In the genomic region with DNA sequence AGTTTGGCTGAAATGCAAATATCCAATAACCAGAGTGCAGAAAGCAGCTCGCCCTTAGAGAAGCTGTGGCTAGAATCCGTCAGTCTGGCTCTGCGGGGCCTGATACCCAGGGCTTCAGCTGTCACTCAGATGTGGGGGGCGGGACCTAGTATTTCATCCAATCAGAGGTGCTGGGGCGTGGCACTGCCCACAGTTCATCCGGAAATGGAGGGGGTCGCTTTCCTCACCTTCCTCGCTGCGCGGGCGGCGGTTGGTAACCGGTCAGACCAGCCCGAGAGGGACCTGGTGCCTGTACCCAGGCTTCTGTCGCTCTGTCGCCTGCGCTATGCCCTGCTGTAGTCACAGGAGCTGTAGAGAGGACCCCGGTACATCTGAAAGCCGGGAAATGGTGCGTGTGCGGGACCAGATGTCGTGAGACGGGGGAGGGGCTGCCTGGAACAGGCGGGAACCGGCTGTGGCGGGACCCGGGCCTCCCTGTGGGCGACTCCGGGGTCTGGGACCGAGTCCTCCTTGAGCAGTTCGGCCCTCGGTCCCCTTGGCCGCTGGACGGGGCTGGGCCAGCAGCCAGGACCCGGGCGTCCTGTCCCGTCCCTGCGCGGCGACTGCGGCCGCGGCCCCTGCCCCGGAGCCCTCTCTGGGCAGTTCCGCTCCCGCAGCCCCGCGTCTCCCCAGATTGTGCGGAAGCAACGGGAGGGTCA, we compare ENCODE assay signal across 1 cellular context.
A peak's percentile ranks its signal among the peaks of the same experiment; 100 is the strongest.
TF ChIP-seq lines count a peak whose summit lies in the region.

A gene (plus strand): TSS at position 222 of the 698 bp plus-strand sequence. CDS start 104 bp downstream, at position 326.

TF ChIP-seq in HepG2, 621 proteins besides CTCF, POLR2A, EP300 and RAD21 (continued from another document and continues in another):
- TF ChIP-seq, protein P1, sequence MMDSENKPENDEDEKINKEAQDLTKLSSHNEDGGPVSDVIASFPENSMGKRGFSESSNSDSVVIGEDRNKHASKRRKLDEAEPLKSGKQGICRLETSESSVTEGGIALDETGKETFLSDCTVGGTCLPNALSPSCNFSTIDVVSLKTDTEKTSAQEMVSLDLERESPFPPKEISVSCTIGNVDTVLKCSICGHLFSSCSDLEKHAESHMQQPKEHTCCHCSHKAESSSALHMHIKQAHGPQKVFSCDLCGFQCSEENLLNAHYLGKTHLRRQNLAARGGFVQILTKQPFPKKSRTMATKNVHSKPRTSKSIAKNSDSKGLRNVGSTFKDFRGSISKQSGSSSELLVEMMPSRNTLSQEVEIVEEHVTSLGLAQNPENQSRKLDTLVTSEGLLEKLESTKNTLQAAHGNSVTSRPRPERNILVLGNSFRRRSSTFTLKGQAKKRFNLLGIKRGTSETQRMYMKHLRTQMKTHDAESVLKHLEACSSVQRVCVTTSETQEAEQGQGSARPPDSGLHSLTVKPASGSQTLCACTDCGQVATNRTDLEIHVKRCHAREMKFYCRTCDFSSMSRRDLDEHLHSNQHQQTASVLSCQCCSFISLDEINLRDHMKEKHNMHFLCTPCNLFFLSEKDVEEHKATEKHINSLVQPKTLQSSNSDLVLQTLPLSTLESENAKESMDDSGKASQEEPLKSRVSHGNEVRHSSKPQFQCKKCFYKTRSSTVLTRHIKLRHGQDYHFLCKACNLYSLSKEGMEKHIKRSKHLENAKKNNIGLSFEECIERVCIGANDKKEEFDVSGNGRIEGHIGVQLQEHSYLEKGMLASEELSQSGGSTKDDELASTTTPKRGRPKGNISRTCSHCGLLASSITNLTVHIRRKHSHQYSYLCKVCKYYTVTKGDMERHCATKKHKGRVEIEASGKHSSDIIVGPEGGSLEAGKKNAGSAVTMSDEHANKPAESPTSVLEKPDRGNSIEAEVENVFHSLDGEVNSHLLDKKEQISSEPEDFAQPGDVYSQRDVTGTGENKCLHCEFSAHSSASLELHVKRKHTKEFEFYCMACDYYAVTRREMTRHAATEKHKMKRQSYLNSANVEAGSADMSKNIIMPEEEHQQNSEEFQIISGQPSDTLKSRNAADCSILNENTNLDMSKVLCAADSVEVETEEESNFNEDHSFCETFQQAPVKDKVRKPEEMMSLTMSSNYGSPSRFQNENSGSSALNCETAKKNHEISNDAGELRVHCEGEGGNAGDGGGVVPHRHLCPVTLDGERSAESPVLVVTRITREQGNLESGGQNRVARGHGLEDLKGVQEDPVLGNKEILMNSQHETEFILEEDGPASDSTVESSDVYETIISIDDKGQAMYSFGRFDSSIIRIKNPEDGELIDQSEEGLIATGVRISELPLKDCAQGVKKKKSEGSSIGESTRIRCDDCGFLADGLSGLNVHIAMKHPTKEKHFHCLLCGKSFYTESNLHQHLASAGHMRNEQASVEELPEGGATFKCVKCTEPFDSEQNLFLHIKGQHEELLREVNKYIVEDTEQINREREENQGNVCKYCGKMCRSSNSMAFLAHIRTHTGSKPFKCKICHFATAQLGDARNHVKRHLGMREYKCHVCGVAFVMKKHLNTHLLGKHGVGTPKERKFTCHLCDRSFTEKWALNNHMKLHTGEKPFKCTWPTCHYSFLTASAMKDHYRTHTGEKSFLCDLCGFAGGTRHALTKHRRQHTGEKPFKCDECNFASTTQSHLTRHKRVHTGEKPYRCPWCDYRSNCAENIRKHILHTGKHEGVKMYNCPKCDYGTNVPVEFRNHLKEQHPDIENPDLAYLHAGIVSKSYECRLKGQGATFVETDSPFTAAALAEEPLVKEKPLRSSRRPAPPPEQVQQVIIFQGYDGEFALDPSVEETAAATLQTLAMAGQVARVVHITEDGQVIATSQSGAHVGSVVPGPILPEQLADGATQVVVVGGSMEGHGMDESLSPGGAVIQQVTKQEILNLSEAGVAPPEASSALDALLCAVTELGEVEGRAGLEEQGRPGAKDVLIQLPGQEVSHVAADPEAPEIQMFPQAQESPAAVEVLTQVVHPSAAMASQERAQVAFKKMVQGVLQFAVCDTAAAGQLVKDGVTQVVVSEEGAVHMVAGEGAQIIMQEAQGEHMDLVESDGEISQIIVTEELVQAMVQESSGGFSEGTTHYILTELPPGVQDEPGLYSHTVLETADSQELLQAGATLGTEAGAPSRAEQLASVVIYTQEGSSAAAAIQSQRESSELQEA (CRISPR knock-in tag; IDR thresholded peaks at IDR 0.05; ENCODE audit: not compliant biosample characterization), result no peak
- TF ChIP-seq KLF13 (CRISPR knock-in tag; IDR thresholded peaks at IDR 0.05), result 0 out of 2 replicates have a peak, but pooled peaks have one; percentile 20
- no peak; the same call in 1 of the 2 replicates for TF ChIP-seq ARNTL (CRISPR knock-in tag; IDR thresholded peaks at IDR 0.05)
- TF ChIP-seq ZNF263 (CRISPR knock-in tag; IDR thresholded peaks at IDR 0.05), result no peak
- TF ChIP-seq ETV5 (CRISPR knock-in tag; IDR thresholded peaks at IDR 0.05; ENCODE audit: borderline replicate concordance), result peak; percentile 78; the same call in 1 of the 2 replicates
- TF ChIP-seq POLR2G (IDR thresholded peaks at IDR 0.05; ENCODE audit: low read depth, low read length), result peak; percentile 96
- TF ChIP-seq BHLHE40 (IDR thresholded peaks at IDR 0.05; ENCODE audit: low read length), result no peak
- TF ChIP-seq, protein P2, sequence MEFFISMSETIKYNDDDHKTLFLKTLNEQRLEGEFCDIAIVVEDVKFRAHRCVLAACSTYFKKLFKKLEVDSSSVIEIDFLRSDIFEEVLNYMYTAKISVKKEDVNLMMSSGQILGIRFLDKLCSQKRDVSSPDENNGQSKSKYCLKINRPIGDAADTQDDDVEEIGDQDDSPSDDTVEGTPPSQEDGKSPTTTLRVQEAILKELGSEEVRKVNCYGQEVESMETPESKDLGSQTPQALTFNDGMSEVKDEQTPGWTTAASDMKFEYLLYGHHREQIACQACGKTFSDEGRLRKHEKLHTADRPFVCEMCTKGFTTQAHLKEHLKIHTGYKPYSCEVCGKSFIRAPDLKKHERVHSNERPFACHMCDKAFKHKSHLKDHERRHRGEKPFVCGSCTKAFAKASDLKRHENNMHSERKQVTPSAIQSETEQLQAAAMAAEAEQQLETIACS (CRISPR knock-in tag; IDR thresholded peaks at IDR 0.05), result no peak
- TF ChIP-seq CREM (IDR thresholded peaks at IDR 0.05), result peak; percentile 51; the same call in 1 of the 2 replicates
- 0 out of 2 replicates have a peak, but pooled peaks have one; percentile 12 for TF ChIP-seq CREM (CRISPR knock-in tag; IDR thresholded peaks at IDR 0.05)
- TF ChIP-seq CENPT (CRISPR knock-in tag; IDR thresholded peaks at IDR 0.05; ENCODE audit: low read depth), result no peak
- TF ChIP-seq MAF1 (CRISPR knock-in tag; IDR thresholded peaks at IDR 0.05; ENCODE audit: borderline replicate concordance), result 0 out of 2 replicates have a peak, but pooled peaks have one; percentile 75
- TF ChIP-seq, protein P3, sequence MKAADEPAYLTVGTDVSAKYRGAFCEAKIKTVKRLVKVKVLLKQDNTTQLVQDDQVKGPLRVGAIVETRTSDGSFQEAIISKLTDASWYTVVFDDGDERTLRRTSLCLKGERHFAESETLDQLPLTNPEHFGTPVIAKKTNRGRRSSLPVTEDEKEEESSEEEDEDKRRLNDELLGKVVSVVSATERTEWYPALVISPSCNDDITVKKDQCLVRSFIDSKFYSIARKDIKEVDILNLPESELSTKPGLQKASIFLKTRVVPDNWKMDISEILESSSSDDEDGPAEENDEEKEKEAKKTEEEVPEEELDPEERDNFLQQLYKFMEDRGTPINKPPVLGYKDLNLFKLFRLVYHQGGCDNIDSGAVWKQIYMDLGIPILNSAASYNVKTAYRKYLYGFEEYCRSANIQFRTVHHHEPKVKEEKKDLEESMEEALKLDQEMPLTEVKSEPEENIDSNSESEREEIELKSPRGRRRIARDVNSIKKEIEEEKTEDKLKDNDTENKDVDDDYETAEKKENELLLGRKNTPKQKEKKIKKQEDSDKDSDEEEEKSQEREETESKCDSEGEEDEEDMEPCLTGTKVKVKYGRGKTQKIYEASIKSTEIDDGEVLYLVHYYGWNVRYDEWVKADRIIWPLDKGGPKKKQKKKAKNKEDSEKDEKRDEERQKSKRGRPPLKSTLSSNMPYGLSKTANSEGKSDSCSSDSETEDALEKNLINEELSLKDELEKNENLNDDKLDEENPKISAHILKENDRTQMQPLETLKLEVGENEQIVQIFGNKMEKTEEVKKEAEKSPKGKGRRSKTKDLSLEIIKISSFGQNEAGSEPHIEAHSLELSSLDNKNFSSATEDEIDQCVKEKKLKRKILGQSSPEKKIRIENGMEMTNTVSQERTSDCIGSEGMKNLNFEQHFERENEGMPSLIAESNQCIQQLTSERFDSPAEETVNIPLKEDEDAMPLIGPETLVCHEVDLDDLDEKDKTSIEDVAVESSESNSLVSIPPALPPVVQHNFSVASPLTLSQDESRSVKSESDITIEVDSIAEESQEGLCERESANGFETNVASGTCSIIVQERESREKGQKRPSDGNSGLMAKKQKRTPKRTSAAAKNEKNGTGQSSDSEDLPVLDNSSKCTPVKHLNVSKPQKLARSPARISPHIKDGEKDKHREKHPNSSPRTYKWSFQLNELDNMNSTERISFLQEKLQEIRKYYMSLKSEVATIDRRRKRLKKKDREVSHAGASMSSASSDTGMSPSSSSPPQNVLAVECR (CRISPR knock-in tag; IDR thresholded peaks at IDR 0.05; ENCODE audit: borderline replicate concordance), result peak; percentile 74; the same call in 1 of the 2 replicates
- TF ChIP-seq ZNF160 (CRISPR knock-in tag; IDR thresholded peaks at IDR 0.05), result 0 out of 2 replicates have a peak, but pooled peaks have one; percentile 12
- TF ChIP-seq, protein P4, sequence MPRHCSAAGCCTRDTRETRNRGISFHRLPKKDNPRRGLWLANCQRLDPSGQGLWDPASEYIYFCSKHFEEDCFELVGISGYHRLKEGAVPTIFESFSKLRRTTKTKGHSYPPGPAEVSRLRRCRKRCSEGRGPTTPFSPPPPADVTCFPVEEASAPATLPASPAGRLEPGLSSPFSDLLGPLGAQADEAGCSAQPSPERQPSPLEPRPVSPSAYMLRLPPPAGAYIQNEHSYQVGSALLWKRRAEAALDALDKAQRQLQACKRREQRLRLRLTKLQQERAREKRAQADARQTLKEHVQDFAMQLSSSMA (CRISPR knock-in tag; IDR thresholded peaks at IDR 0.05), result no peak
- no peak for TF ChIP-seq ZNF460 (CRISPR knock-in tag; IDR thresholded peaks at IDR 0.05; ENCODE audit: borderline replicate concordance)
- peak; percentile 42; the same call in 1 of the 2 replicates for TF ChIP-seq MIXL1 (CRISPR knock-in tag; IDR thresholded peaks at IDR 0.05)
- TF ChIP-seq KMT2B (CRISPR knock-in tag; IDR thresholded peaks at IDR 0.05), result peak; percentile 37; the same call in 1 of the 2 replicates
- no peak for TF ChIP-seq ZNF737 (CRISPR knock-in tag; IDR thresholded peaks at IDR 0.05; ENCODE audit: borderline replicate concordance)
- TF ChIP-seq, protein P5, sequence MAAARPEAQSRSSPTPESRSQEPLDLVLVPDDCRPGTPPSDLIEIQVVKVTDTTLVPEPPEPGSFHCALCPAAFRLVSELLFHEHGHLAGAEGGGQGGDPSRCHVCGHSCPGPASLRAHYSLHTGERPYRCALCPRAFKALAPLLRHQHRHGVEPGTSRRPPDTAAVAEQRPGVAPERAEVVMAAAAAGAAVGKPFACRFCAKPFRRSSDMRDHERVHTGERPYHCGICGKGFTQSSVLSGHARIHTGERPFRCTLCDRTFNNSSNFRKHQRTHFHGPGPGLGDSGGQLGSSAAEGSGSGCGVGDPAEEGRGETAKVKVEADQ (CRISPR knock-in tag; IDR thresholded peaks at IDR 0.05; ENCODE audit: borderline replicate concordance), result no peak; the same call in 1 of the 2 replicates
- TF ChIP-seq ZFX (CRISPR knock-in tag; IDR thresholded peaks at IDR 0.05; ENCODE audit: low read depth), result peak; percentile 78
- peak; percentile 53 for TF ChIP-seq AGO1 (IDR thresholded peaks at IDR 0.05; ENCODE audit: low read depth, low read length, poor library complexity, severe bottlenecking)
- TF ChIP-seq, protein P6, sequence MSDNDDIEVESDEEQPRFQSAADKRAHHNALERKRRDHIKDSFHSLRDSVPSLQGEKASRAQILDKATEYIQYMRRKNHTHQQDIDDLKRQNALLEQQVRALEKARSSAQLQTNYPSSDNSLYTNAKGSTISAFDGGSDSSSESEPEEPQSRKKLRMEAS (IDR thresholded peaks at IDR 0.05), result peak; percentile 30; the same call in 1 of the 2 replicates
- TF ChIP-seq, protein P7, sequence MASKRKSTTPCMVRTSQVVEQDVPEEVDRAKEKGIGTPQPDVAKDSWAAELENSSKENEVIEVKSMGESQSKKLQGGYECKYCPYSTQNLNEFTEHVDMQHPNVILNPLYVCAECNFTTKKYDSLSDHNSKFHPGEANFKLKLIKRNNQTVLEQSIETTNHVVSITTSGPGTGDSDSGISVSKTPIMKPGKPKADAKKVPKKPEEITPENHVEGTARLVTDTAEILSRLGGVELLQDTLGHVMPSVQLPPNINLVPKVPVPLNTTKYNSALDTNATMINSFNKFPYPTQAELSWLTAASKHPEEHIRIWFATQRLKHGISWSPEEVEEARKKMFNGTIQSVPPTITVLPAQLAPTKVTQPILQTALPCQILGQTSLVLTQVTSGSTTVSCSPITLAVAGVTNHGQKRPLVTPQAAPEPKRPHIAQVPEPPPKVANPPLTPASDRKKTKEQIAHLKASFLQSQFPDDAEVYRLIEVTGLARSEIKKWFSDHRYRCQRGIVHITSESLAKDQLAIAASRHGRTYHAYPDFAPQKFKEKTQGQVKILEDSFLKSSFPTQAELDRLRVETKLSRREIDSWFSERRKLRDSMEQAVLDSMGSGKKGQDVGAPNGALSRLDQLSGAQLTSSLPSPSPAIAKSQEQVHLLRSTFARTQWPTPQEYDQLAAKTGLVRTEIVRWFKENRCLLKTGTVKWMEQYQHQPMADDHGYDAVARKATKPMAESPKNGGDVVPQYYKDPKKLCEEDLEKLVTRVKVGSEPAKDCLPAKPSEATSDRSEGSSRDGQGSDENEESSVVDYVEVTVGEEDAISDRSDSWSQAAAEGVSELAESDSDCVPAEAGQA (IDR thresholded peaks at IDR 0.05; ENCODE audit: low read depth), result no peak
- TF ChIP-seq, protein P7 (CRISPR knock-in tag; IDR thresholded peaks at IDR 0.05; ENCODE audit: borderline replicate concordance), result no peak
- TF ChIP-seq ZNF614 (CRISPR knock-in tag; IDR thresholded peaks at IDR 0.05; ENCODE audit: borderline replicate concordance), result peak; percentile 69
- peak; percentile 39 for TF ChIP-seq RBM39 (IDR thresholded peaks at IDR 0.05; ENCODE audit: low read depth, low read length, poor library complexity, severe bottlenecking)
